In the genomic region with DNA sequence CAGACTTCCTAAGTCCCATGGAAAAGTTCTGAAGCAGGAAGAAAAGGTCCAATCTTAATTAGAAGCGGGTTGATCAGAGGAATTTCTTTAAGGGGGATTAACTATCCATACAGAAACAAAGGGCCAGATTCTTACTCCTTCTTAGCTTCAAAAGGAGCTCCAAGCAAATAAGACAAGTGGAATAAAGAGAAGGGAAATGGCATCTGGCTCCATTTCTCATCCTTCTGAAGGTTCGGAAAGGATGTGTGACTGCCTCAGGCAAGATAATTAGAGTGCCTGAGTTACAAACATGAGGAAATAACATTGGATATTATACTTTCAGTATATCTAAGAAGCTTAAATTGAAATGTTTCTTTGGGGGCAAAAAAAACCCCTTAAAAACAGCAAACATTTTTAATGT, we compare ENCODE assay signal across 9 cellular contexts.
"Had no signal": no experiment of that assay in that cellular context is flagged by ENCODE, and none has a peak within 500 bp of the region (broad histone marks: within the 10 kb centered on the region; RNA-seq: fewer than 3 reads in every experiment).

No MANE protein-coding gene starts in this region.

- H3K4me1 Mint-ChIP-seq: GM23338, H9 had no signal

- H3K27ac ChIP-seq: GM23248 had no signal

- ATAC-seq: GM23338, HCT116 had no signal

- H3K4me1 ChIP-seq: HAP-1 had no signal

- H3K4me2 ChIP-seq: GM23338 had no signal

- H3K9ac ChIP-seq: GM23248 had no signal

- H3K4me3 Mint-ChIP-seq: GM23338, H9, HFFc6 had no signal

- H3K36me3 ChIP-seq: HAP-1 had no signal

- H3K9me3 Mint-ChIP-seq: GM23338, H9 had no signal

- H2AFZ ChIP-seq: GM23248, GM23338 had no signal

- H3K9me3 ChIP-seq: HAP-1 had no signal

- H3K4me3 ChIP-seq: GM23248, GM23338, HAP-1 had no signal

- H3K27ac Mint-ChIP-seq: GM23338, H9, HFFc6 had no signal

- DNase-seq: GM23248, GOT3, H7, H9, HCEC 1CT, HFFc6 had no signal
